In genomic region chr6:164345856-164346496, GRCh38 we compare ENCODE assay signal across 11 cellular contexts.
"Had no signal": no experiment of that assay in that cellular context is flagged by ENCODE, and none has a peak within 500 bp of the region (broad histone marks: within the 10 kb centered on the region; RNA-seq: fewer than 3 reads in every experiment).

No MANE protein-coding gene starts in this region.

- H3K9me3 ChIP-seq: thoracic aorta had no signal

- H3K4me3 ChIP-seq: thoracic aorta had no signal

- H3K27ac Mint-ChIP-seq: activated CD4-positive, alpha-beta T cell treated with anti-CD3 and anti-CD28 coated beads, Interleukin-2, amount 10 ng/mL, durations not matched to agents 7 days and 5 days; natural killer cell treated with Interleukin-12 subunit alpha and Interleukin-12 subunit beta and Interleukin-15 and Interleukin-18, amount 100 ng/mL, for 72 hours; stimulated activated naive CD8-positive, alpha-beta T cell treated with anti-CD3 and anti-CD28 coated beads, Interleukin-15, Interleukin-2, amounts not matched to agents 100 ng/mL and 50 ng/mL, for 24 hours; T-helper 1 cell treated with Interleukin-12 subunit alpha and Interleukin-12 subunit beta and Interleukin-4 antibody, amounts not matched to agents 30 μg/mL and 1 μg/mL, for 36 hours had no signal

- H3K27me3 Mint-ChIP-seq: activated CD4-positive, alpha-beta T cell treated with anti-CD3 and anti-CD28 coated beads, Interleukin-2, amount 10 ng/mL, durations not matched to agents 7 days and 5 days; natural killer cell treated with Interleukin-12 subunit alpha and Interleukin-12 subunit beta and Interleukin-15 and Interleukin-18, amount 100 ng/mL, for 72 hours; stimulated activated naive CD8-positive, alpha-beta T cell treated with anti-CD3 and anti-CD28 coated beads, Interleukin-15, Interleukin-2, amounts not matched to agents 100 ng/mL and 50 ng/mL, for 24 hours had no signal

- H3K27me3 ChIP-seq: foreskin keratinocyte had no signal

- ATAC-seq: foreskin keratinocyte; natural killer cell treated with Interleukin-12 subunit alpha and Interleukin-12 subunit beta and Interleukin-15 and Interleukin-18, amount 100 ng/mL, for 72 hours had no signal

- H3K27ac ChIP-seq: foreskin keratinocyte, thoracic aorta had no signal

- H3K4me1 Mint-ChIP-seq: activated CD4-positive, alpha-beta T cell treated with anti-CD3 and anti-CD28 coated beads, Interleukin-2, amount 10 ng/mL, durations not matched to agents 7 days and 5 days had no signal

- H3K4me3 Mint-ChIP-seq: activated CD4-positive, alpha-beta T cell treated with anti-CD3 and anti-CD28 coated beads, Interleukin-2, amount 10 ng/mL, durations not matched to agents 7 days and 5 days; natural killer cell treated with Interleukin-12 subunit alpha and Interleukin-12 subunit beta and Interleukin-15 and Interleukin-18, amount 100 ng/mL, for 72 hours; stimulated activated naive CD8-positive, alpha-beta T cell treated with anti-CD3 and anti-CD28 coated beads, Interleukin-15, Interleukin-2, amounts not matched to agents 100 ng/mL and 50 ng/mL, for 24 hours; T-helper 1 cell treated with Interleukin-12 subunit alpha and Interleukin-12 subunit beta and Interleukin-4 antibody, amounts not matched to agents 30 μg/mL and 1 μg/mL, for 36 hours had no signal

- DNase-seq: activated CD4-positive, alpha-beta T cell treated with anti-CD3 and anti-CD28 coated beads, Interleukin-2, amount 10 ng/mL, durations not matched to agents 7 days and 5 days; activated CD8-positive, alpha-beta memory T cell treated with anti-CD3 and anti-CD28 coated beads for 24 hours; activated naive CD4-positive, alpha-beta T cell treated with anti-CD3 and anti-CD28 coated beads, Interleukin-2, amount 50 U/mL, for 16 hours; foreskin keratinocyte; kidney; stimulated activated CD4-positive, alpha-beta T cell treated with anti-CD3 and anti-CD28 coated beads, Interleukin-15, amount 100 ng/mL, for 24 hours; stimulated activated CD4-positive, alpha-beta T cell treated with anti-CD3 and anti-CD28 coated beads, Interleukin-4, amount 100 ng/mL, for 24 hours had no signal

- H3K4me1 ChIP-seq: foreskin keratinocyte had no signal

- H3K36me3 ChIP-seq: thoracic aorta had no signal

- H3K36me3 Mint-ChIP-seq: natural killer cell treated with Interleukin-12 subunit alpha and Interleukin-12 subunit beta and Interleukin-15 and Interleukin-18, amount 100 ng/mL, for 72 hours had no signal
